Comparison of ENCODE assay signal across 15 cellular contexts in genomic region chr2:216925632-216926366, GRCh38.
"Had no signal": no experiment of that assay in that cellular context is flagged by ENCODE, and none has a peak within 500 bp of the region (broad histone marks: within the 10 kb centered on the region; RNA-seq: fewer than 3 reads in every experiment).

No MANE protein-coding gene starts in this region.

- H3K9me3 ChIP-seq: gastroesophageal sphincter, lower lobe of right lung, tibial nerve had no signal

- H3K27ac ChIP-seq: epithelial cell of prostate, gastroesophageal sphincter, lower lobe of right lung, tibial nerve had no signal

- H3K36me3 ChIP-seq: gastroesophageal sphincter, lower lobe of right lung, tibial nerve had no signal

- H3K4me3 ChIP-seq: gastroesophageal sphincter, lower lobe of right lung, tibial nerve had no signal

- DNase-seq: activated CD4-positive, alpha-beta T cell treated with anti-CD3 and anti-CD28 coated beads, Interleukin-2, amount 10 ng/mL, durations not matched to agents 7 days and 5 days; activated T-cell treated with anti-CD3 and anti-CD28 coated beads, Interleukin-2, amount 50 U/mL, for 1 hour; amniotic stem cell; cortex of kidney; effector memory CD4-positive, alpha-beta T cell; lower lobe of right lung; naive B cell; nucleus accumbens; right cardiac atrium; small intestine; stimulated activated naive B cell treated with anti-CD40 and anti-IgM and Interleukin-4, amounts not matched to agents 10 μg/mL and 1 μg/mL and 100 μg/mL, for 72 hours had no signal

- H3K4me1 ChIP-seq: gastroesophageal sphincter, lower lobe of right lung had no signal

- ATAC-seq: activated naive CD4-positive, alpha-beta T cell treated with anti-CD3 and anti-CD28 coated beads, Interleukin-2, amount 50 U/mL, for 72 hours; gastroesophageal sphincter; lower lobe of right lung; right cardiac atrium; stimulated activated naive B cell treated with anti-CD40 and anti-IgM and Interleukin-4, amounts not matched to agents 10 μg/mL and 1 μg/mL and 100 μg/mL, for 72 hours had no signal

- H3K27me3 ChIP-seq: gastroesophageal sphincter, tibial nerve had no signal
